ENCODE assay signal across 23 cellular contexts in the genomic region with DNA sequence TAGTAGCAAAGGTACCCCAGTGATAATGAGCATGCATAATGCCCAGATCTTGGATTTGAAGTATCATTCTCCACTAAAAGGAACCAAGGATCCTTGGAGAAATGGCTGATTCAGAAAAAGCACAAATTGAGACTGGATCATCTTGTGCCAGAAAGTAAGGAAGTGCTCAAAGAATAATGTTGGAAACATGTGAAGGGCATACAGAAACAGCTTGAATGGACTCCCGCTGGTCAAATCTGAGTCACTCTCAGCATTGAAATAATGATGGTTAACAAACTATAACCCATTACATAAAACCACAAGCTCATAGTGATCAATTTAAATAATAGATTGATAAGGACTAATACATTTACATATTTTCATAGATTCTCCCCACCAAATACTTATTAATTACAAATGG. TPM values are rescaled to one million over a fixed set of nuclear protein-coding genes. Genes with fewer than 3 reads are reported as not detected.
DNase-seq lines count a peak whose midpoint lies in the region; ATAC-seq, FAIRE-seq and TF ChIP-seq lines count a peak whose summit lies in the region.
"Had no signal": no experiment of that assay in that cellular context is flagged by ENCODE, and none has a peak within 500 bp of the region (broad histone marks: within the 10 kb centered on the region; RNA-seq: fewer than 3 reads in every experiment).

No MANE protein-coding gene starts in this region.

- no peak overlapping the region for H2BK120ac ChIP-seq in mesenchymal stem cell (ENCODE audit: low read depth, low read length)

- H3K27me3 ChIP-seq in A673 (replicated peaks; ENCODE audit: insufficient read depth, low read depth, low read length, poor library complexity) (no peaks in the 10 kb centered on the region), mesenchymal stem cell (ENCODE audit: control insufficient read depth in 1 of 2, insufficient read depth in 1 of 2, low read length in 2 of 2) (no peaks in the 10 kb centered on the region)
- H3K27me3 ChIP-seq: BE2C; BLaER1 treated with 17β-estradiol and CSF1 and Interleukin-3, amounts not matched to agents 10 nM and 100 nM had no signal

- H2AFZ ChIP-seq in mesenchymal stem cell (ENCODE audit: low read depth, low read length): no peak overlapping the region

- H4K91ac ChIP-seq in mesenchymal stem cell (ENCODE audit: low read length): no peak overlapping the region

- H3K4me2 ChIP-seq in mesenchymal stem cell (ENCODE audit: low read length, poor library complexity, severe bottlenecking): no peak overlapping the region
- H3K4me2 ChIP-seq: BLaER1 treated with 17β-estradiol and CSF1 and Interleukin-3, amounts not matched to agents 10 nM and 100 nM had no signal

- H3K9me3 ChIP-seq in A673 (ENCODE audit: low read depth, low read length, poor library complexity, severe bottlenecking) (no peaks in the 10 kb centered on the region), mesenchymal stem cell (ENCODE audit: control insufficient read depth, low read length) (no peaks in the 10 kb centered on the region)
- H3K9me3 ChIP-seq: BE2C; BLaER1 treated with 17β-estradiol and CSF1 and Interleukin-3, amounts not matched to agents 10 nM and 100 nM; HAP-1 had no signal

- H3K79me1 ChIP-seq in mesenchymal stem cell (replicated peaks; ENCODE audit: low read length, poor library complexity, severe bottlenecking): peaks cover 9% of the 10 kb centered on the region

- no peak overlapping the region for H3K14ac ChIP-seq in mesenchymal stem cell (ENCODE audit: low read length in 2 of 2)

- H3K4me1 ChIP-seq in A673 (ENCODE audit: insufficient read depth, low read length, poor library complexity, severe bottlenecking): no peaks in the 10 kb centered on the region
- peaks cover 14% of the 10 kb centered on the region for H3K4me1 ChIP-seq in mesenchymal stem cell (ENCODE audit: control insufficient read depth, insufficient read depth, low read depth, low read length)
- H3K4me1 ChIP-seq: BE2C had no signal

- DNase-seq in A673 (ENCODE audit: low spot score): peak; percentile 35
- DNase-seq in astrocyte of the cerebellum (ENCODE audit: low read depth): peak; percentile 59
- peak; percentile 61 for DNase-seq in choroid plexus epithelial cell (ENCODE audit: low read depth)
- DNase-seq in mesenchymal stem cell: no peak
- no peak for DNase-seq in frontal cortex (ENCODE audit: low spot score in 2 of 2)
- no peak for DNase-seq in DMS53 treated with DMSO at 0.1 percent for 48 hours (lab: John Stamatoyannopoulos, UW; ENCODE audit: unreplicated experiment)
- DNase-seq: ACHN; AML-193; BE2C; CD4-positive, alpha-beta T cell; CD8-positive, alpha-beta memory T cell; DMS 273 treated with DMSO at 0.1 percent for 48 hours; DMS79 treated with DMSO at 0.1 percent for 48 hours; GF-D8; GOT3 had no signal

- TF ChIP-seq CTCF in A673 (conservative IDR thresholded peaks at IDR 0.05; ENCODE audit: low read depth, low read length) (no peak), astrocyte of the cerebellum (IDR thresholded peaks at IDR 0.05; ENCODE audit: low read depth, low read length, missing control alignments) (no peak), choroid plexus epithelial cell (conservative IDR thresholded peaks at IDR 0.05; ENCODE audit: low read depth, low read length) (no peak)

- H3K9ac ChIP-seq in mesenchymal stem cell (ENCODE audit: low read length): no peak overlapping the region
- H3K9ac ChIP-seq: BLaER1 treated with 17β-estradiol and CSF1 and Interleukin-3, amounts not matched to agents 10 nM and 100 nM had no signal

- H3K27ac ChIP-seq in A673 (ENCODE audit: low read depth, low read length, poor library complexity, severe bottlenecking) (no peak overlapping the region), mesenchymal stem cell (ENCODE audit: low read length, poor library complexity, severe bottlenecking) (peak overlapping the region; percentile 61)
- H3K27ac ChIP-seq: 22Rv1; BLaER1 treated with 17β-estradiol and CSF1 and Interleukin-3, amounts not matched to agents 10 nM and 100 nM had no signal

- H3K4me3 ChIP-seq in A673 (ENCODE audit: low read depth, low read length, poor library complexity, severe bottlenecking): no peak overlapping the region
- no peak overlapping the region for H3K4me3 ChIP-seq in astrocyte of the cerebellum (ENCODE audit: low read depth, low read length)
- H3K4me3 ChIP-seq in choroid plexus epithelial cell (ENCODE audit: low read depth, low read length): no peak overlapping the region
- no peak overlapping the region for H3K4me3 ChIP-seq in mesenchymal stem cell (ENCODE audit: insufficient read depth in 1 of 2, low read depth in 1 of 2, low read length in 2 of 2)
- H3K4me3 ChIP-seq: BLaER1 treated with 17β-estradiol and CSF1 and Interleukin-3, amounts not matched to agents 10 nM and 100 nM; HAP-1 had no signal

- no TSS peak for BruUV-seq in A673 (replicated peaks; lab: Mats Ljungman, UMichigan)

- ATAC-seq in GM21423 (IDR thresholded peaks at IDR 0.05; ENCODE audit: unreplicated experiment): no peak

- no peak overlapping the region for H3K4ac ChIP-seq in mesenchymal stem cell (ENCODE audit: low read depth in 1 of 2, low read length in 2 of 2)

- H2BK12ac ChIP-seq in mesenchymal stem cell (ENCODE audit: low read length in 2 of 2): no peak overlapping the region

- intact Hi-C loops in A673 (cut with micrococcal nuclease; ENCODE audit: unreplicated experiment): no loop called here

- H3K23ac ChIP-seq in mesenchymal stem cell (ENCODE audit: low read length in 2 of 2): no peak overlapping the region

- in situ Hi-C loops in astrocyte of the cerebellum (cut with HindIII; ENCODE audit: low sequenced_read_pairs): no loop called here

- CTCF ChIA-PET in A673 (lab: Charles Lee): no interaction called here

- no peak overlapping the region for H2AK5ac ChIP-seq in mesenchymal stem cell (ENCODE audit: low read length, severe bottlenecking)

- H3K18ac ChIP-seq in mesenchymal stem cell (ENCODE audit: low read depth in 1 of 2, low read length in 2 of 2): no peak overlapping the region

- no peak overlapping the region for H4K8ac ChIP-seq in mesenchymal stem cell (ENCODE audit: low read length)

- H3K36me3 ChIP-seq in A673 (ENCODE audit: insufficient read depth, low read length, poor library complexity, severe bottlenecking) (no peaks in the 10 kb centered on the region), mesenchymal stem cell (ENCODE audit: control insufficient read depth in 1 of 2, insufficient read depth in 2 of 2, low read depth in 1 of 2, low read length in 2 of 2) (no peaks in the 10 kb centered on the region)
- H3K36me3 ChIP-seq: BE2C; BLaER1 treated with 17β-estradiol and CSF1 and Interleukin-3, amounts not matched to agents 10 nM and 100 nM; HAP-1 had no signal

- WGBS in mesenchymal stem cell: no CpG with 5 or more reads among the region's 1 CpG

- FAIRE-seq in frontal cortex (lab: Jason Lieb, UNC): no peak
- FAIRE-seq: D721Med, GM12891, GM18507, H54 had no signal

- POLR2A ChIA-PET in A673 (lab: Charles Lee; ENCODE audit: low non-redundant PET): no interaction called here

- H2BK15ac ChIP-seq in mesenchymal stem cell (ENCODE audit: low read depth, poor library complexity, severe bottlenecking): no peak overlapping the region

- H2BK5ac ChIP-seq in mesenchymal stem cell (ENCODE audit: low read depth, low read length, poor library complexity, severe bottlenecking): no peak overlapping the region

RNA-seq across cellular contexts. Expression of gene OSTM1, which starts 3.6 kb away (rescaled TPM):
- total RNA-seq in A673 (2021) (19.7 and 23.8 TPM in 2 replicates), frontal cortex (50.1 TPM)
- 48.2 TPM for polyA plus RNA-seq in mesenchymal stem cell (2013, experiment 1 of 2)
- 48.8 TPM for polyA plus RNA-seq in mesenchymal stem cell (2013, experiment 2 of 2)

Comparison
In these comparisons a context has a peak if more than half of its experiments do, and no peak if none do; other contexts are left out.
1. DNase-seq: peak in A673 (single experiment), astrocyte of the cerebellum (single experiment) and choroid plexus epithelial cell (single experiment); none in mesenchymal stem cell (single experiment), frontal cortex (0 of 2) and DMS53 treated with DMSO at 0.1 percent for 48 hours (single experiment).